ENCODE assay signal across 29 cellular contexts in genomic region chr14:56293506-56293905, GRCh38.
"Had no signal": no experiment of that assay in that cellular context is flagged by ENCODE, and none has a peak within 500 bp of the region (broad histone marks: within the 10 kb centered on the region; RNA-seq: fewer than 3 reads in every experiment).

No MANE protein-coding gene starts in this region.

- H3K9me2 ChIP-seq: SK-N-SH had no signal

- H3K36me3 Mint-ChIP-seq: activated CD8-positive, alpha-beta memory T cell treated with anti-CD3 and anti-CD28 coated beads, Interleukin-2, amount 10 ng/mL, durations not matched to agents 7 days and 5 days; activated naive CD8-positive, alpha-beta T cell treated with anti-CD3 and anti-CD28 coated beads, Interleukin-2, amount 10 ng/mL, durations not matched to agents 7 days and 5 days had no signal

- H3K36me3 ChIP-seq: adrenal gland, breast epithelium, MG63 had no signal

- DNase-seq: activated CD4-positive, alpha-beta T cell treated with anti-CD3 and anti-CD28 coated beads for 36 hours; activated CD4-positive, alpha-beta T cell treated with anti-CD3 and anti-CD28 coated beads, Interleukin-2, amount 10 ng/mL, durations not matched to agents 7 days and 5 days; activated CD4-positive, alpha-beta T cell treated with anti-CD3 and anti-CD28 coated beads, Interleukin-2, amount 50 U/mL, for 48 hours; activated CD8-positive, alpha-beta memory T cell treated with anti-CD3 and anti-CD28 coated beads for 24 hours; activated CD8-positive, alpha-beta memory T cell treated with anti-CD3 and anti-CD28 coated beads, Interleukin-2, amount 10 ng/mL, durations not matched to agents 7 days and 5 days; activated CD8-positive, alpha-beta memory T cell treated with anti-CD3 and anti-CD28 coated beads, Interleukin-2, amount 50 U/mL, for 48 hours; activated effector memory CD4-positive, alpha-beta T cell treated with anti-CD3 and anti-CD28 coated beads, Interleukin-2, amount 50 U/mL, for 16 hours; activated naive CD4-positive, alpha-beta T cell; activated naive CD4-positive, alpha-beta T cell treated with anti-CD3 and anti-CD28 coated beads, Interleukin-2, amount 50 U/mL, for 16 hours; activated naive CD8-positive, alpha-beta T cell treated with anti-CD3 and anti-CD28 coated beads, Interleukin-2, amount 10 ng/mL, durations not matched to agents 7 days and 5 days; activated T-cell treated with anti-CD3 and anti-CD28 coated beads, Interleukin-2, amount 50 U/mL, for 48 hours; adrenal gland; caudate nucleus; Kasumi-1; KG1; MG63; NCI-H1048; NCI-H1436 treated with DMSO at 0.1 percent for 48 hours; NCI-H1694 treated with DMSO at 0.1 percent for 48 hours; NCI-H524 treated with DMSO at 0.1 percent for 48 hours; Peyer's patch; SHP77 treated with DMSO at 0.1 percent for 48 hours; SK-N-SH had no signal

- H3K4me3 ChIP-seq: adrenal gland, body of pancreas, breast epithelium, MG63, Peyer's patch, SJSA1 had no signal

- H3K9ac ChIP-seq: SK-N-SH had no signal

- H3K27ac ChIP-seq: adrenal gland, body of pancreas, breast epithelium, Peyer's patch, SJSA1 had no signal

- H3K4me1 Mint-ChIP-seq: activated CD4-positive, alpha-beta T cell treated with anti-CD3 and anti-CD28 coated beads for 36 hours; activated CD4-positive, alpha-beta T cell treated with anti-CD3 and anti-CD28 coated beads, Interleukin-2, amount 10 ng/mL, durations not matched to agents 7 days and 5 days; activated CD8-positive, alpha-beta memory T cell treated with anti-CD3 and anti-CD28 coated beads, Interleukin-2, amount 10 ng/mL, durations not matched to agents 7 days and 5 days; activated naive CD8-positive, alpha-beta T cell treated with anti-CD3 and anti-CD28 coated beads, Interleukin-2, amount 10 ng/mL, durations not matched to agents 7 days and 5 days; WTC11 had no signal

- H3K27ac Mint-ChIP-seq: activated CD4-positive, alpha-beta T cell treated with anti-CD3 and anti-CD28 coated beads for 36 hours; activated CD4-positive, alpha-beta T cell treated with anti-CD3 and anti-CD28 coated beads, Interleukin-2, amount 10 ng/mL, durations not matched to agents 7 days and 5 days; activated CD8-positive, alpha-beta memory T cell treated with anti-CD3 and anti-CD28 coated beads, Interleukin-2, amount 10 ng/mL, durations not matched to agents 7 days and 5 days; activated naive CD8-positive, alpha-beta T cell treated with anti-CD3 and anti-CD28 coated beads, Interleukin-2, amount 10 ng/mL, durations not matched to agents 7 days and 5 days; T-helper 1 cell treated with Interleukin-12 subunit alpha and Interleukin-12 subunit beta and Interleukin-4 antibody, amounts not matched to agents 30 μg/mL and 1 μg/mL, for 36 hours; T-helper 2 cell treated with Interferon-gamma antibody and Interleukin-4, amounts not matched to agents 5 μg/mL and 100 μg/mL, for 36 hours had no signal

- H3K27me3 ChIP-seq: adrenal gland, body of pancreas, breast epithelium, MG63, Peyer's patch, SJSA1 had no signal

- H3K4me3 Mint-ChIP-seq: activated CD4-positive, alpha-beta T cell treated with anti-CD3 and anti-CD28 coated beads for 36 hours; activated CD4-positive, alpha-beta T cell treated with anti-CD3 and anti-CD28 coated beads, Interleukin-2, amount 10 ng/mL, durations not matched to agents 7 days and 5 days; activated CD8-positive, alpha-beta memory T cell treated with anti-CD3 and anti-CD28 coated beads, Interleukin-2, amount 10 ng/mL, durations not matched to agents 7 days and 5 days; activated naive CD8-positive, alpha-beta T cell treated with anti-CD3 and anti-CD28 coated beads, Interleukin-2, amount 10 ng/mL, durations not matched to agents 7 days and 5 days; T-helper 1 cell treated with Interleukin-12 subunit alpha and Interleukin-12 subunit beta and Interleukin-4 antibody, amounts not matched to agents 30 μg/mL and 1 μg/mL, for 36 hours; T-helper 2 cell treated with Interferon-gamma antibody and Interleukin-4, amounts not matched to agents 5 μg/mL and 100 μg/mL, for 36 hours; WTC11 had no signal

- H3K27me3 Mint-ChIP-seq: activated CD4-positive, alpha-beta T cell treated with anti-CD3 and anti-CD28 coated beads for 36 hours; activated CD4-positive, alpha-beta T cell treated with anti-CD3 and anti-CD28 coated beads, Interleukin-2, amount 10 ng/mL, durations not matched to agents 7 days and 5 days; activated CD8-positive, alpha-beta memory T cell treated with anti-CD3 and anti-CD28 coated beads, Interleukin-2, amount 10 ng/mL, durations not matched to agents 7 days and 5 days; activated naive CD8-positive, alpha-beta T cell treated with anti-CD3 and anti-CD28 coated beads, Interleukin-2, amount 10 ng/mL, durations not matched to agents 7 days and 5 days had no signal

- ATAC-seq: activated CD4-positive, alpha-beta T cell treated with anti-CD3 and anti-CD28 coated beads for 36 hours; activated CD8-positive, alpha-beta memory T cell treated with anti-CD3 and anti-CD28 coated beads, Interleukin-2, amount 10 ng/mL, durations not matched to agents 7 days and 5 days had no signal

- H3K9me3 ChIP-seq: adrenal gland, body of pancreas, breast epithelium, MG63, Peyer's patch, SJSA1, SK-N-SH had no signal

- H3K4me2 ChIP-seq: SK-N-SH had no signal

- H3K4me1 ChIP-seq: adrenal gland, body of pancreas, breast epithelium, Peyer's patch had no signal

- H3K9me3 Mint-ChIP-seq: activated CD4-positive, alpha-beta T cell treated with anti-CD3 and anti-CD28 coated beads, Interleukin-2, amount 10 ng/mL, durations not matched to agents 7 days and 5 days; activated naive CD8-positive, alpha-beta T cell treated with anti-CD3 and anti-CD28 coated beads, Interleukin-2, amount 10 ng/mL, durations not matched to agents 7 days and 5 days; T-helper 1 cell treated with Interleukin-12 subunit alpha and Interleukin-12 subunit beta and Interleukin-4 antibody, amounts not matched to agents 30 μg/mL and 1 μg/mL, for 36 hours; T-helper 2 cell treated with Interferon-gamma antibody and Interleukin-4, amounts not matched to agents 5 μg/mL and 100 μg/mL, for 36 hours; WTC11 had no signal
